15 cellular contexts compared by ENCODE assay signal in the genomic region with DNA sequence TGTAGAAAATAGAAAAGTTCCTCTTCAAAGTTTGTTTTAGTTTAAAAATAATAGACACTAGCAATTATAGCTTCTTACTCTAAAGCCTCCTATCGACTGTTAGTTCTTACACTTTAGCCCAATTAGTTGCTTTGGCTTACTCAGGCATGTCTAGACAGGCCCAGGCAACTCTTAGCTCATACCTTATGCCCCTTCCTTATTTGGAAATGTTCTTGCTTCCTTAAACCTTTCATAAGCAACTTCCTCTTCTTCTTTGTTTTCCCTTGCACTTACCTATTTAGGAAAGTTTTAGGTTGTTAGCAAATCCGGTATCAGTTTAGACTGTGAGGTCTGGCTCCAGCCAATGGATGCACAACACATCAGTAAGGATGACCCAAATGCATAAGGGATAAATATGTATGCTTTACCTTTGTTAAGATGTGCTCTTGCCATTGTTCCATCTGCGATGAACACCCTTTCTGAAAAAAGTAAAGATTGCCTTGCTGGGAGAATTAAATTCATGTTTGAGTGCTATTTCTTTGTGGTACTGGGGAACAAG.
A peak's percentile ranks its signal among the peaks of the same experiment; 100 is the strongest.
DNase-seq lines count a peak whose midpoint lies in the region; ATAC-seq, FAIRE-seq and TF ChIP-seq lines count a peak whose summit lies in the region.
"Had no signal": no experiment of that assay in that cellular context is flagged by ENCODE, and none has a peak within 500 bp of the region (broad histone marks: within the 10 kb centered on the region; RNA-seq: fewer than 3 reads in every experiment).

No MANE protein-coding gene starts in this region.

- no peaks in the 10 kb centered on the region for H3K27me3 Mint-ChIP-seq in astrocyte (ENCODE audit: low read depth, unreplicated experiment)
- H3K27me3 Mint-ChIP-seq: activated naive CD4-positive, alpha-beta T cell treated with anti-CD3 and anti-CD28 coated beads, Interleukin-2, amount 10 ng/mL, durations not matched to agents 7 days and 5 days had no signal

- H3K27ac ChIP-seq in astrocyte (ENCODE audit: low read depth, low read length) (peak overlapping the region; percentile 23), substantia nigra (ENCODE audit: low read depth, low read length, poor library complexity, severe bottlenecking) (no peak overlapping the region)
- H3K27ac ChIP-seq: coronary artery, right lobe of liver had no signal

- peaks cover 25% of the 10 kb centered on the region for H3K9me3 Mint-ChIP-seq in astrocyte (ENCODE audit: unreplicated experiment)

- H3K36me3 ChIP-seq in astrocyte (ENCODE audit: insufficient read depth, low read length), result no peaks in the 10 kb centered on the region
- H3K36me3 ChIP-seq: right lobe of liver had no signal

- H3K4me3 ChIP-seq in astrocyte (ENCODE audit: insufficient read depth, low read depth, low read length), result no peak overlapping the region
- H3K4me3 ChIP-seq: coronary artery, right lobe of liver had no signal

- H4K20me1 ChIP-seq in astrocyte (ENCODE audit: insufficient read depth, low read length), result no peaks in the 10 kb centered on the region

- no peak for ATAC-seq in HG03025 (IDR thresholded peaks at IDR 0.05; ENCODE audit: low FRiP score, unreplicated experiment)
- ATAC-seq: right lobe of liver had no signal

- peaks cover 4% of the 10 kb centered on the region for H3K9me3 ChIP-seq in astrocyte (ENCODE audit: insufficient read depth, low read depth, low read length)
- H3K9me3 ChIP-seq: right lobe of liver had no signal

- no peak overlapping the region for H3K4me2 ChIP-seq in astrocyte (ENCODE audit: low read length)

- DNase-seq in DMS53 treated with DMSO at 0.1 percent for 48 hours (lab: John Stamatoyannopoulos, UW; ENCODE audit: unreplicated experiment) (peak; percentile 44), MV-4-11 (lab: John Stamatoyannopoulos, UW) (peak; percentile 81), astrocyte (ENCODE audit: low read depth) (peak; percentile 45), iris pigment epithelial cell (ENCODE audit: low read depth) (peak; percentile 83), substantia nigra (lab: John Stamatoyannopoulos, UW) (no peak), amniotic stem cell (lab: John Stamatoyannopoulos, UW) (no peak), HCEC 1CT (no peak)
- DNase-seq: activated naive CD4-positive, alpha-beta T cell treated with anti-CD3 and anti-CD28 coated beads, Interleukin-2, amount 10 ng/mL, durations not matched to agents 7 days and 5 days; foreskin melanocyte; right lobe of liver; T-helper 9 cell had no signal

- no peak for TF ChIP-seq CTCF in astrocyte (IDR thresholded peaks at IDR 0.05; ENCODE audit: insufficient read depth, low read depth, low read length)

- peaks cover 19% of the 10 kb centered on the region for H3K4me1 ChIP-seq in astrocyte (ENCODE audit: insufficient read depth, low read length)
- H3K4me1 ChIP-seq: right lobe of liver had no signal

- peak overlapping the region; percentile 44 for H2AFZ ChIP-seq in astrocyte (ENCODE audit: low read depth, low read length)

- peak overlapping the region; percentile 100 for H3K27ac Mint-ChIP-seq in astrocyte (ENCODE audit: unreplicated experiment)
- H3K27ac Mint-ChIP-seq: activated naive CD4-positive, alpha-beta T cell treated with anti-CD3 and anti-CD28 coated beads, Interleukin-2, amount 10 ng/mL, durations not matched to agents 7 days and 5 days; CD14-positive monocyte had no signal

- no peak overlapping the region for H3K9ac ChIP-seq in astrocyte (ENCODE audit: low read length)

- no peaks in the 10 kb centered on the region for H3K79me2 ChIP-seq in astrocyte (ENCODE audit: insufficient read depth, low read length)

- no peak for FAIRE-seq in astrocyte (lab: Jason Lieb, UNC)
- FAIRE-seq: islet of Langerhans had no signal

- H3K4me1 Mint-ChIP-seq in astrocyte (ENCODE audit: low read depth, unreplicated experiment), result peaks cover 21% of the 10 kb centered on the region
- H3K4me1 Mint-ChIP-seq: activated naive CD4-positive, alpha-beta T cell treated with anti-CD3 and anti-CD28 coated beads, Interleukin-2, amount 10 ng/mL, durations not matched to agents 7 days and 5 days; CD14-positive monocyte had no signal

- H3K4me3 Mint-ChIP-seq in astrocyte (ENCODE audit: unreplicated experiment), result no peak overlapping the region
- H3K4me3 Mint-ChIP-seq: activated naive CD4-positive, alpha-beta T cell treated with anti-CD3 and anti-CD28 coated beads, Interleukin-2, amount 10 ng/mL, durations not matched to agents 7 days and 5 days; CD14-positive monocyte had no signal

- H3K36me3 Mint-ChIP-seq in astrocyte (ENCODE audit: low read depth, unreplicated experiment), result peaks cover 2% of the 10 kb centered on the region
- H3K36me3 Mint-ChIP-seq: activated naive CD4-positive, alpha-beta T cell treated with anti-CD3 and anti-CD28 coated beads, Interleukin-2, amount 10 ng/mL, durations not matched to agents 7 days and 5 days; CD14-positive monocyte had no signal

- no peaks in the 10 kb centered on the region for H3K27me3 ChIP-seq in astrocyte (ENCODE audit: insufficient read depth, low read length)
- H3K27me3 ChIP-seq: right lobe of liver had no signal

Comparison
In these comparisons a context has a peak if more than half of its experiments do, and no peak if none do; other contexts are left out.
1. DNase-seq: peak in DMS53 treated with DMSO at 0.1 percent for 48 hours (single experiment), MV-4-11 (single experiment), astrocyte (single experiment) and iris pigment epithelial cell (single experiment); none in substantia nigra (0 of 49), amniotic stem cell (single experiment) and HCEC 1CT (single experiment).